Comparison of ENCODE assay signal across 8 cellular contexts in the genomic region with DNA sequence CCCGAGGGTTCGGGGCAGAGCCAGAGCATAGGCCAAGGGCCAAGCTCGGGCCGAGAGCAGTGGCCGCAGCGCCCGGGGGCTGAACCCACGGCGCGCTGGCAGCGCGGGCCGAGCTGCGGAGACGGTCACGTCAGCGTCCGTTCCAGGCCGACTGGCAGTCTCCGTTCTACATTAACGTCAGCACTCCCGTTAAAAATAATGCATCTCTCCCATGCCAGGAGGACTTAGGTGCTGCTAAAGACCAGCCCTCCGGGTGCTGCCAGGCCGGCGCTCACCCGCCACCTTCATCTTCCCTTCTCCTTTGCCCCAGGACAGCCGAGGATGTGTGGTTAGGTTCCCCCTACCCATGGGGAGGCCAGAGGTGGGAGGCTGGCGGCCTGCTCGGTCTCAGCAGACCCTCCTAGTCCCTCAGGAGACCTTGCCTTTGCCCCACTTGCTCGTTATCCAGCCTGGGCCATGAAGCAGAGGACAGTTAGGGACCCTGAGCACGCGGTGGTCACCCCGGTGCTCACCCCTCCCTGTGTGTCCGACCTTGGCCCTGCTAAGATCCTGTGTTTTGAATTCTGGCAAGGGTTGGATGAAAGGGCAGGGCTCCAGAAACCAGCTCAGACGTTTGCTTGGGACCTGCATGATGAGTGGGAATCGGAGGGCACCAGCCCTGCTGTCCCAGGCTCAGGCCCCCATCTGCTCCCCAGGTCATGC. TPM values are rescaled to one million over a fixed set of nuclear protein-coding genes. Genes with fewer than 3 reads are reported as not detected.
DNase-seq lines count a peak whose midpoint lies in the region; ATAC-seq, FAIRE-seq and TF ChIP-seq lines count a peak whose summit lies in the region.

No MANE protein-coding gene starts in this region.

- no peak overlapping the region for H4K5ac ChIP-seq in H9 (ENCODE audit: insufficient read length, low read depth, low read length)

- peaks cover 32 to 46% of the 10 kb centered on the region in 2 experiments for H3K4me1 Mint-ChIP-seq in H9

- H2BK120ac ChIP-seq in H9 (ENCODE audit: low read depth, low read length, poor library complexity, severe bottlenecking) = no peak overlapping the region

- DNase-seq in GM12865 (ENCODE audit: low read depth) = peak; percentile 43
- no peak for DNase-seq in H9
- no peak for DNase-seq in NK-92 treated with Interleukin-12 subunit alpha and Interleukin-12 subunit beta, amount 100 ng/mL, for 24 hours (lab: John Stamatoyannopoulos, UW)
- no peak for DNase-seq in RCC 7860 (ENCODE audit: low spot score)

- peak overlapping the region; percentile 78 to 89 for H3K4me3 Mint-ChIP-seq in H9

- H3K23me2 ChIP-seq in H9 (ENCODE audit: insufficient read length, low read depth, low read length, poor library complexity, severe bottlenecking) = peaks cover 8% of the 10 kb centered on the region

- no peak overlapping the region for H4K91ac ChIP-seq in H9 (ENCODE audit: insufficient read length, low read depth, low read length)

- H3K9ac ChIP-seq in H9 (ENCODE audit: extremely low read depth, insufficient read length, low read length) (peak overlapping the region; percentile 16), duodenal mucosa (ENCODE audit: low read depth in 1 of 2, low read length in 2 of 2) (peak overlapping the region; percentile 74 to 76)

- peaks cover 0 to 15% of the 10 kb centered on the region in 2 donors for H3K36me3 ChIP-seq in duodenal mucosa (ENCODE audit: control insufficient read depth in 1 of 2, insufficient read depth in 2 of 2, low read length in 2 of 2)

- H2AK5ac ChIP-seq in H9 (ENCODE audit: insufficient read length, low read length) = no peak overlapping the region

- no peaks in the 10 kb centered on the region for H3K9me3 Mint-ChIP-seq in H9

- no peak overlapping the region for H2BK5ac ChIP-seq in H9 (ENCODE audit: insufficient read length, low read length)

- H2BK15ac ChIP-seq in H9 (ENCODE audit: low read depth, low read length) = no peak overlapping the region

- H3T11ph ChIP-seq in H9 (ENCODE audit: low read length) = no peak overlapping the region

- H3K79me1 ChIP-seq in H9 (ENCODE audit: insufficient read depth, low read depth, low read length, poor library complexity, severe bottlenecking) = no peaks in the 10 kb centered on the region

- no peak overlapping the region for H3K18ac ChIP-seq in H9 (ENCODE audit: insufficient read length, low read depth, low read length)

- no peak overlapping the region for H3K56ac ChIP-seq in H9 (ENCODE audit: insufficient read length, low read depth, low read length)

- H3K36me3 Mint-ChIP-seq in H9 (ENCODE audit: insufficient read depth in 1 of 3, low read depth in 3 of 3) = peaks cover 4 to 19% (median 15%) of the 10 kb centered on the region in 3 experiments

- H3K23ac ChIP-seq in H9 (ENCODE audit: insufficient read length, low read depth, low read length) = no peak overlapping the region

- ATAC-seq in GM21515 (IDR thresholded peaks at IDR 0.05; ENCODE audit: unreplicated experiment) = no peak

- H3K27ac Mint-ChIP-seq in H9 = peak overlapping the region in 1 of 3 experiments; percentile 79; a peak in 1 of 7 replicates

- H3K4ac ChIP-seq in H9 (ENCODE audit: low read depth, low read length) = no peak overlapping the region

- H3K27ac ChIP-seq in H9 (ENCODE audit: insufficient read length, low read depth, low read length) = no peak overlapping the region
- H3K27ac ChIP-seq in duodenal mucosa (ENCODE audit: low read depth, low read length) = peak overlapping the region; percentile 70

- H2BK20ac ChIP-seq in H9 (ENCODE audit: low read depth, low read length, poor library complexity, severe bottlenecking) = no peak overlapping the region

- no peaks in the 10 kb centered on the region for H3K79me2 ChIP-seq in H9 (ENCODE audit: insufficient read depth, low read length)

- H2AFZ ChIP-seq in H9 (ENCODE audit: low read length) = no peak overlapping the region

- H3K4me3 ChIP-seq in GM12865 (ENCODE audit: low read depth, low read length) (peak overlapping the region; percentile 81), duodenal mucosa (ENCODE audit: low read depth in 1 of 2, low read length in 2 of 2) (peak overlapping the region; percentile 70 to 87), mononuclear cell (ENCODE audit: low read length) (peak overlapping the region; percentile 79)

- TF ChIP-seq CTCF in GM12865 (IDR thresholded peaks at IDR 0.05; ENCODE audit: insufficient read depth, low read depth, low read length, missing control alignments) (no peak), H9 (conservative IDR thresholded peaks at IDR 0.05) (no peak)

- H3K4me1 ChIP-seq in H9 (ENCODE audit: insufficient read depth, low read length) (peaks cover 3% of the 10 kb centered on the region; the same call in 1 of the 2 replicates), duodenal mucosa (ENCODE audit: control insufficient read depth in 1 of 2, insufficient read depth in 2 of 2, low read length in 2 of 2) (peaks cover 28 to 35% of the 10 kb centered on the region in 2 donors), mononuclear cell (ENCODE audit: insufficient read depth, low read length) (peaks cover 29% of the 10 kb centered on the region)

- H3K9me3 ChIP-seq in H9 (ENCODE audit: control insufficient read depth, low read depth, low read length) (no peaks in the 10 kb centered on the region), duodenal mucosa (ENCODE audit: control insufficient read depth in 1 of 2, low read length in 2 of 2) (no peaks in the 10 kb centered on the region), mononuclear cell (ENCODE audit: low read depth, low read length) (no peaks in the 10 kb centered on the region)

- no peak overlapping the region for H2BK12ac ChIP-seq in H9 (ENCODE audit: insufficient read length, low read depth, low read length)

- H3K4me2 ChIP-seq in H9 (ENCODE audit: insufficient read depth, insufficient read length, low read length) = peak overlapping the region; percentile 71

- 0 out of 2 replicates have a peak overlapping the region, but pooled peaks have one; percentile 56 for H3K14ac ChIP-seq in H9 (ENCODE audit: insufficient read depth, low read length)

- H4K8ac ChIP-seq in H9 (replicated peaks; ENCODE audit: insufficient read length, low read depth, low read length) = no peak overlapping the region

- no peak for FAIRE-seq in RCC 7860 (lab: Jason Lieb, UNC)

- no peaks in the 10 kb centered on the region for H3K27me3 ChIP-seq in H9 (ENCODE audit: insufficient read depth, low read length)
- H3K27me3 ChIP-seq in duodenal mucosa (ENCODE audit: control insufficient read depth in 1 of 2, insufficient read depth in 2 of 2, low read length in 2 of 2) = no peaks in the 10 kb centered on the region
- peaks cover 6% of the 10 kb centered on the region for H3K27me3 ChIP-seq in mononuclear cell (ENCODE audit: insufficient read depth, low read length)

- WGBS in H9 (ENCODE audit: extremely low coverage, insufficient read length, low lambda C conversion rate) = no CpG with 5 or more reads among the region's 36 CpGs

- no peaks in the 10 kb centered on the region; the same call in 1 of the 2 replicates for H3K27me3 Mint-ChIP-seq in H9 (ENCODE audit: low read depth)

- H4K20me1 ChIP-seq in H9 (ENCODE audit: control insufficient read depth, insufficient read depth, insufficient read length) = peaks cover 4% of the 10 kb centered on the region

TF ChIP-seq in PFSK-1, 5 proteins besides CTCF, POLR2A, EP300 and RAD21:
- no peak for TF ChIP-seq FOXP2 (optimal IDR thresholded peaks at IDR 0.05; ENCODE audit: borderline replicate concordance, extremely low read depth, extremely low read length, insufficient read depth)
- TF ChIP-seq TAF1 (IDR thresholded peaks at IDR 0.05; ENCODE audit: borderline replicate concordance, insufficient read depth, low read length) = no peak
- TF ChIP-seq, protein P1, sequence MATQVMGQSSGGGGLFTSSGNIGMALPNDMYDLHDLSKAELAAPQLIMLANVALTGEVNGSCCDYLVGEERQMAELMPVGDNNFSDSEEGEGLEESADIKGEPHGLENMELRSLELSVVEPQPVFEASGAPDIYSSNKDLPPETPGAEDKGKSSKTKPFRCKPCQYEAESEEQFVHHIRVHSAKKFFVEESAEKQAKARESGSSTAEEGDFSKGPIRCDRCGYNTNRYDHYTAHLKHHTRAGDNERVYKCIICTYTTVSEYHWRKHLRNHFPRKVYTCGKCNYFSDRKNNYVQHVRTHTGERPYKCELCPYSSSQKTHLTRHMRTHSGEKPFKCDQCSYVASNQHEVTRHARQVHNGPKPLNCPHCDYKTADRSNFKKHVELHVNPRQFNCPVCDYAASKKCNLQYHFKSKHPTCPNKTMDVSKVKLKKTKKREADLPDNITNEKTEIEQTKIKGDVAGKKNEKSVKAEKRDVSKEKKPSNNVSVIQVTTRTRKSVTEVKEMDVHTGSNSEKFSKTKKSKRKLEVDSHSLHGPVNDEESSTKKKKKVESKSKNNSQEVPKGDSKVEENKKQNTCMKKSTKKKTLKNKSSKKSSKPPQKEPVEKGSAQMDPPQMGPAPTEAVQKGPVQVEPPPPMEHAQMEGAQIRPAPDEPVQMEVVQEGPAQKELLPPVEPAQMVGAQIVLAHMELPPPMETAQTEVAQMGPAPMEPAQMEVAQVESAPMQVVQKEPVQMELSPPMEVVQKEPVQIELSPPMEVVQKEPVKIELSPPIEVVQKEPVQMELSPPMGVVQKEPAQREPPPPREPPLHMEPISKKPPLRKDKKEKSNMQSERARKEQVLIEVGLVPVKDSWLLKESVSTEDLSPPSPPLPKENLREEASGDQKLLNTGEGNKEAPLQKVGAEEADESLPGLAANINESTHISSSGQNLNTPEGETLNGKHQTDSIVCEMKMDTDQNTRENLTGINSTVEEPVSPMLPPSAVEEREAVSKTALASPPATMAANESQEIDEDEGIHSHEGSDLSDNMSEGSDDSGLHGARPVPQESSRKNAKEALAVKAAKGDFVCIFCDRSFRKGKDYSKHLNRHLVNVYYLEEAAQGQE (IDR thresholded peaks at IDR 0.05; ENCODE audit: insufficient read depth in 1 of 2, low read depth in 2 of 2, low read length in 2 of 2) = no peak
- peak; percentile 33 for TF ChIP-seq POLR2AphosphoS5 (IDR thresholded peaks at IDR 0.05; ENCODE audit: low read depth, low read length)

RNA-seq across cellular contexts. Expression of a gene that starts 0.6 kb away (rescaled TPM):
- total RNA-seq in H9 (2021) (39.1 and 41.7 TPM in 2 replicates), mononuclear cell (26.2 TPM)
- 91.8 TPM for polyA plus RNA-seq in PFSK-1 (2012; ENCODE audit: insufficient read length, low read depth)

RNA-seq across cellular contexts. Expression of a gene that starts 6.2 kb away (rescaled TPM):
- 34.6 and 35.7 TPM in 2 replicates for total RNA-seq in H9 (2021)
- polyA plus RNA-seq in PFSK-1 (2012; ENCODE audit: insufficient read length, low read depth) = 33.9 TPM
- total RNA-seq in mononuclear cell = 0.21 TPM

RNA-seq across cellular contexts. Expression of a gene that starts 25.0 kb away (rescaled TPM):
- total RNA-seq in H9 (2021) (75.3 and 78.5 TPM in 2 replicates), mononuclear cell (6.7 TPM)
- 54.2 TPM for polyA plus RNA-seq in PFSK-1 (2012; ENCODE audit: insufficient read length, low read depth)

RNA-seq across cellular contexts. Expression of a gene that starts 25.2 kb away (rescaled TPM):
- total RNA-seq in H9 (2021) = 53.6 and 56.6 TPM in 2 replicates
- polyA plus RNA-seq in PFSK-1 (2012; ENCODE audit: insufficient read length, low read depth) = 59.3 TPM
- total RNA-seq in mononuclear cell = 2.0 TPM

RNA-seq across cellular contexts. Expression of a gene that starts 59.9 kb away (rescaled TPM):
- 36.9 and 37.1 TPM in 2 replicates for total RNA-seq in H9 (2021)
- polyA plus RNA-seq in PFSK-1 (2012; ENCODE audit: insufficient read length, low read depth) = 30.5 TPM
- total RNA-seq in mononuclear cell = 5.5 TPM

Comparison
In these comparisons a context has a peak if more than half of its experiments do, and no peak if none do; other contexts are left out.
1. RNA of a gene that starts 6.2 kb away (total RNA-seq): 34.6 to 35.7 TPM in H9; 0.21 TPM in mononuclear cell (single experiment); every median in the first group is over 10 times any median in the second.
2. Peak in every context shown above with its lines, with median percentiles within 50 percentile points of each other: H3K4me3 ChIP-seq.